20 cellular contexts compared by ENCODE assay signal in genomic region chr11:124538019-124538418, GRCh38. TPM values are rescaled to one million over a fixed set of nuclear protein-coding genes. Genes with fewer than 3 reads are reported as not detected.
DNase-seq lines count a peak whose midpoint lies in the region; ATAC-seq and TF ChIP-seq lines count a peak whose summit lies in the region.
"Had no signal": no experiment of that assay in that cellular context is flagged by ENCODE, and none has a peak within 500 bp of the region (broad histone marks: within the 10 kb centered on the region; RNA-seq: fewer than 3 reads in every experiment).

No MANE protein-coding gene starts in this region.

- no TSS peak for BruUV-seq in PC-9 (replicated peaks; lab: Mats Ljungman, UMichigan)

- no peaks in the 10 kb centered on the region for H3K27me3 ChIP-seq in PC-9 (ENCODE audit: insufficient read depth, low read depth)
- no peaks in the 10 kb centered on the region for H3K27me3 ChIP-seq in neuronal stem cell (ENCODE audit: control insufficient read depth in 3 of 3, insufficient read depth in 3 of 3, low read depth in 1 of 3, low read length in 3 of 3)
- H3K27me3 ChIP-seq in MM.1S (replicated peaks; ENCODE audit: insufficient read depth, low read length), result no peaks in the 10 kb centered on the region

- POLR2A ChIA-PET in PC-9 (lab: Charles Lee; ENCODE audit: unreplicated experiment), result no interaction called here

- H2BK120ac ChIP-seq in neuronal stem cell (ENCODE audit: low read depth, low read length), result no peak overlapping the region

- no peaks in the 10 kb centered on the region for H3K79me2 ChIP-seq in PC-9 (ENCODE audit: low read depth)
- H3K79me2 ChIP-seq in MM.1S (ENCODE audit: low read length), result no peaks in the 10 kb centered on the region

- CTCF ChIA-PET in PC-9 (lab: Charles Lee), result no interaction called here

- H3K4me1 ChIP-seq in PC-9 (replicated peaks; ENCODE audit: insufficient read depth), result peaks cover 7% of the 10 kb centered on the region; the same call in 1 of the 2 replicates
- no peaks in the 10 kb centered on the region for H3K4me1 ChIP-seq in neuronal stem cell (ENCODE audit: control insufficient read depth in 2 of 2, insufficient read depth in 1 of 2, low read depth in 1 of 2, low read length in 2 of 2)
- no peaks in the 10 kb centered on the region for H3K4me1 ChIP-seq in MM.1S (ENCODE audit: low read length)

- H3F3A ChIP-seq in PC-9 (ENCODE audit: insufficient read depth, low read depth) (no peaks in the 10 kb centered on the region), MM.1S (ENCODE audit: insufficient read depth, low read length) (no peaks in the 10 kb centered on the region)

- no peak overlapping the region for H4K91ac ChIP-seq in neuronal stem cell (ENCODE audit: low read depth, low read length, poor library complexity)

- no peak overlapping the region for H4K8ac ChIP-seq in neuronal stem cell (ENCODE audit: low read depth, low read length)

- TF ChIP-seq CTCF in AG10803 (conservative IDR thresholded peaks at IDR 0.05; ENCODE audit: low read length) (no peak), PC-9 (conservative IDR thresholded peaks at IDR 0.05) (no peak), fibroblast of mammary gland (conservative IDR thresholded peaks at IDR 0.05; ENCODE audit: control insufficient read depth, insufficient read depth, low read depth, low read length) (no peak), MM.1S (IDR thresholded peaks at IDR 0.05; ENCODE audit: low read length) (no peak)

- peak overlapping the region; percentile 13; the same call in 1 of the 2 replicates for H3K4me2 ChIP-seq in PC-9
- H3K4me2 ChIP-seq in neuronal stem cell (ENCODE audit: insufficient read depth, low read length, poor library complexity, severe bottlenecking), result no peak overlapping the region
- no peak overlapping the region for H3K4me2 ChIP-seq in MM.1S (ENCODE audit: low read depth, low read length)

- WGBS in neuronal stem cell (ENCODE audit: extremely low coverage in 2 of 2, insufficient read length in 2 of 2, insufficient replicate concordance in 1 of 2), 2 donors, result no CpG with 5 or more reads among the region's 1 CpG

- H3K79me1 ChIP-seq in neuronal stem cell (ENCODE audit: low read depth, low read length), result no peaks in the 10 kb centered on the region

- H2BK15ac ChIP-seq in neuronal stem cell (ENCODE audit: low read length), result no peak overlapping the region

- no peak overlapping the region for H3K4me3 ChIP-seq in AG10803 (ENCODE audit: low read length)
- no peak overlapping the region for H3K4me3 ChIP-seq in PC-9
- no peak overlapping the region for H3K4me3 ChIP-seq in fibroblast of mammary gland (ENCODE audit: control insufficient read depth, low read depth, low read length)
- H3K4me3 ChIP-seq in neuronal stem cell (ENCODE audit: low read length in 2 of 2), result no peak overlapping the region
- no peak overlapping the region for H3K4me3 ChIP-seq in MM.1S (ENCODE audit: low read length)

- no peak overlapping the region for H3K23ac ChIP-seq in neuronal stem cell (ENCODE audit: low read depth, low read length, poor library complexity)

- no peak overlapping the region for H3K27ac ChIP-seq in PC-9
- no peak overlapping the region for H3K27ac ChIP-seq in neuronal stem cell (replicated peaks; ENCODE audit: low read length)
- H3K27ac ChIP-seq in MM.1S (ENCODE audit: low read length), result no peak overlapping the region
- H3K27ac ChIP-seq: HL-60 had no signal

- H3K9ac ChIP-seq in neuronal stem cell (ENCODE audit: low read depth, low read length, poor library complexity) (no peak overlapping the region), MM.1S (ENCODE audit: low read length) (no peak overlapping the region)

- DNase-seq in AG10803 (ENCODE audit: low read depth) (peak; percentile 36), PC-9 (peak in 1 of 2 experiments; percentile 42), fibroblast of mammary gland (ENCODE audit: low read depth) (peak; percentile 84), myocyte (ENCODE audit: low read depth) (peak; percentile 54), neuronal stem cell (ENCODE audit: low spot score) (no peak), NCI-H345 (lab: John Stamatoyannopoulos, UW) (no peak), MM.1S (no peak)
- DNase-seq: activated CD4-positive, CD25-positive, alpha-beta regulatory T cell treated with anti-CD3 and anti-CD28 coated beads, Interleukin-2, amount 50 U/mL, for 72 hours; activated T-cell treated with anti-CD3 and anti-CD28 coated beads, Interleukin-2, amount 50 U/mL, for 1 hour; DMS79; glutamatergic neuron; GOT3; NCI-H2227 treated with DMSO at 0.1 percent for 48 hours had no signal

- H3K4ac ChIP-seq in neuronal stem cell (ENCODE audit: low read length), result no peak overlapping the region

- no peak overlapping the region for H3K14ac ChIP-seq in neuronal stem cell (ENCODE audit: low read length)

- no peak overlapping the region for H2AFZ ChIP-seq in PC-9
- no peak overlapping the region for H2AFZ ChIP-seq in neuronal stem cell (ENCODE audit: low read length)
- H2AFZ ChIP-seq in MM.1S (ENCODE audit: low read length), result no peak overlapping the region

- H4K20me1 ChIP-seq in PC-9 (ENCODE audit: insufficient read depth) (no peaks in the 10 kb centered on the region), MM.1S (ENCODE audit: insufficient read depth, low read length) (no peaks in the 10 kb centered on the region)

- intact Hi-C loops in PC-9 (cut with micrococcal nuclease; ENCODE audit: unreplicated experiment), result no loop called here

- no peak overlapping the region for H2BK5ac ChIP-seq in neuronal stem cell (ENCODE audit: low read length)

- H2AK5ac ChIP-seq in neuronal stem cell (ENCODE audit: low read depth, low read length), result no peak overlapping the region

- H2BK12ac ChIP-seq in neuronal stem cell (ENCODE audit: low read length), result no peak overlapping the region

- H3K36me3 ChIP-seq in PC-9 (ENCODE audit: low read depth), result no peaks in the 10 kb centered on the region
- no peaks in the 10 kb centered on the region for H3K36me3 ChIP-seq in neuronal stem cell (replicated peaks in 1 of 2; ENCODE audit: control insufficient read depth in 2 of 2, insufficient read depth in 2 of 2, low read length in 2 of 2)
- H3K36me3 ChIP-seq in MM.1S (replicated peaks; ENCODE audit: insufficient read depth, low read length), result no peaks in the 10 kb centered on the region

- no peak for ATAC-seq in GM18511 (IDR thresholded peaks at IDR 0.05; ENCODE audit: unreplicated experiment)
- ATAC-seq: stimulated activated memory B cell treated with anti-CD40 and anti-IgM and Interleukin-4, amounts not matched to agents 10 μg/mL and 1 μg/mL and 100 μg/mL, for 72 hours had no signal

- H3K9me2 ChIP-seq in PC-9 (ENCODE audit: insufficient read depth), result no peaks in the 10 kb centered on the region
- H3K9me2 ChIP-seq in MM.1S (replicated peaks; ENCODE audit: insufficient read depth, low read length), result no peaks in the 10 kb centered on the region

- H3K18ac ChIP-seq in neuronal stem cell (ENCODE audit: low read length), result no peak overlapping the region

- H3K9me3 ChIP-seq in PC-9 (ENCODE audit: insufficient read depth, low read depth), result no peaks in the 10 kb centered on the region
- H3K9me3 ChIP-seq in neuronal stem cell (replicated peaks in 1 of 2; ENCODE audit: control insufficient read depth in 2 of 2, insufficient read depth in 1 of 2, low read depth in 1 of 2, low read length in 2 of 2), result no peaks in the 10 kb centered on the region
- no peaks in the 10 kb centered on the region for H3K9me3 ChIP-seq in MM.1S (replicated peaks; ENCODE audit: insufficient read depth, low read length)

RNA-seq across cellular contexts. Expression of gene OR8B12, which starts 5.4 kb away (rescaled TPM):
- total RNA-seq in PC-9 (2021) (not detected in 2 replicates), myocyte (not detected in 2 replicates)
- polyA plus RNA-seq in myocyte (2012), result not detected
- not detected for polyA plus RNA-seq in neuronal stem cell (2013, experiment 1 of 2)
- not detected for polyA plus RNA-seq in neuronal stem cell (2013, experiment 2 of 2)
- total RNA-seq: lung microvascular endothelial cell, OCI-LY7, osteocyte had no signal
- polyA plus RNA-seq: adipose tissue had no signal

RNA-seq across cellular contexts. Expression of gene OR8A1, which starts 31.8 kb away (rescaled TPM):
- total RNA-seq in PC-9 (2021) (not detected in 2 replicates), myocyte (not detected in 2 replicates)
- polyA plus RNA-seq in myocyte (2012), result not detected
- not detected for polyA plus RNA-seq in neuronal stem cell (2013, experiment 1 of 2)
- not detected for polyA plus RNA-seq in neuronal stem cell (2013, experiment 2 of 2)
- total RNA-seq: lung microvascular endothelial cell, OCI-LY7, osteocyte had no signal

Comparison
In these comparisons a context has a peak if more than half of its experiments do, and no peak if none do; other contexts are left out.
1. DNase-seq: peak in AG10803 (single experiment), fibroblast of mammary gland (single experiment) and myocyte (single experiment); none in neuronal stem cell (single experiment), NCI-H345 (single experiment) and MM.1S (single experiment).